21 cellular contexts compared by ENCODE assay signal in genomic region chr4:9979101-9979815, GRCh38. TPM values are rescaled to one million over a fixed set of nuclear protein-coding genes. Genes with fewer than 3 reads are reported as not detected.
DNase-seq lines count a peak whose midpoint lies in the region; ATAC-seq, FAIRE-seq and TF ChIP-seq lines count a peak whose summit lies in the region.
"Had no signal": no experiment of that assay in that cellular context is flagged by ENCODE, and none has a peak within 500 bp of the region (broad histone marks: within the 10 kb centered on the region; RNA-seq: fewer than 3 reads in every experiment).

No MANE protein-coding gene starts in this region.

- no peak for TF ChIP-seq POLR2A in erythroblast (IDR thresholded peaks at IDR 0.05; ENCODE audit: low read length)

- ATAC-seq in GM21367 (IDR thresholded peaks at IDR 0.05; ENCODE audit: unreplicated experiment) = no peak
- no peak for ATAC-seq in aorta (ENCODE audit: low FRiP score)
- ATAC-seq: K562, mucosa of descending colon, PC-3 had no signal

- H3K27me3 Mint-ChIP-seq in brain = peaks cover 13% of the 10 kb centered on the region
- no peaks in the 10 kb centered on the region for H3K27me3 Mint-ChIP-seq in neural progenitor cell (ENCODE audit: insufficient read depth, low read depth)
- H3K27me3 Mint-ChIP-seq: activated CD4-positive, alpha-beta T cell treated with anti-CD3 and anti-CD28 coated beads, Interleukin-2, amount 10 ng/mL, durations not matched to agents 7 days and 5 days; activated naive CD4-positive, alpha-beta T cell treated with anti-CD3 and anti-CD28 coated beads, Interleukin-2, amount 50 U/mL, for 24 hours had no signal

- H3K4me1 Mint-ChIP-seq in brain (peaks cover 19% of the 10 kb centered on the region), neural progenitor cell (peaks cover 5% of the 10 kb centered on the region)
- H3K4me1 Mint-ChIP-seq: activated naive CD4-positive, alpha-beta T cell treated with anti-CD3 and anti-CD28 coated beads, Interleukin-2, amount 50 U/mL, for 24 hours had no signal

- H3K27ac ChIP-seq in neural progenitor cell (no peak overlapping the region), small intestine (ENCODE audit: low read depth in 1 of 2, low read length in 1 of 2) (no peak overlapping the region), aorta (ENCODE audit: low read depth in 1 of 2, low read length in 2 of 2) (no peak overlapping the region)
- H3K27ac ChIP-seq: skin epidermis, thyroid gland had no signal

- H3K27me3 ChIP-seq in neural progenitor cell = peaks cover 6% of the 10 kb centered on the region
- no peaks in the 10 kb centered on the region for H3K27me3 ChIP-seq in small intestine (ENCODE audit: control insufficient read depth in 2 of 2, insufficient read depth in 2 of 2, low read length in 2 of 2)
- H3K27me3 ChIP-seq in aorta (ENCODE audit: control insufficient read depth in 1 of 2, insufficient read depth in 2 of 2, low read length in 1 of 2) = no peaks in the 10 kb centered on the region
- H3K27me3 ChIP-seq: thyroid gland had no signal

- H3K4me3 Mint-ChIP-seq in brain (peak overlapping the region in 1 of 5 experiments; percentile 17), neural progenitor cell (no peak overlapping the region)
- H3K4me3 Mint-ChIP-seq: activated CD4-positive, alpha-beta T cell treated with anti-CD3 and anti-CD28 coated beads, Interleukin-2, amount 10 ng/mL, durations not matched to agents 7 days and 5 days; activated naive CD4-positive, alpha-beta T cell treated with anti-CD3 and anti-CD28 coated beads, Interleukin-2, amount 50 U/mL, for 24 hours had no signal

- peaks cover 3 to 14% (median 6%) of the 10 kb centered on the region in 5 experiments for H3K9me3 Mint-ChIP-seq in brain
- H3K9me3 Mint-ChIP-seq in neural progenitor cell = peaks cover 4% of the 10 kb centered on the region
- H3K9me3 Mint-ChIP-seq: activated naive CD4-positive, alpha-beta T cell treated with anti-CD3 and anti-CD28 coated beads, Interleukin-2, amount 50 U/mL, for 24 hours had no signal

- no peaks in the 10 kb centered on the region for H3K79me2 ChIP-seq in neural progenitor cell (ENCODE audit: low read depth)

- H3K4me3 ChIP-seq in neural progenitor cell = no peak overlapping the region
- no peak overlapping the region for H3K4me3 ChIP-seq in small intestine (ENCODE audit: low read depth in 1 of 2, low read length in 2 of 2)
- H3K4me3 ChIP-seq in aorta (ENCODE audit: low read length in 2 of 2) = no peak overlapping the region
- H3K4me3 ChIP-seq: K562, mucosa of descending colon, skin epidermis, thyroid gland had no signal

- DNase-seq in ELF-1 (ENCODE audit: low read depth, low spot score) = peak; percentile 9
- peak; percentile 68 for DNase-seq in NCI-H146 (lab: John Stamatoyannopoulos, UW)
- DNase-seq in neural progenitor cell (ENCODE audit: low spot score) = no peak
- no peak for DNase-seq in small intestine
- DNase-seq in aorta = no peak
- no peak for DNase-seq in erythroblast (lab: John Stamatoyannopoulos, UW)
- DNase-seq: activated CD4-positive, alpha-beta T cell treated with anti-CD3 and anti-CD28 coated beads, Interleukin-2, amount 10 ng/mL, durations not matched to agents 7 days and 5 days; activated T-cell treated with anti-CD3 and anti-CD28 coated beads, Interleukin-2, amount 50 U/mL, for 1 hour; AML-193; DMS153; mucosa of descending colon; NCI-H1048; NCI-H446; occipital lobe; PC-3; thyroid gland had no signal

- H3K9me3 ChIP-seq in neural progenitor cell (ENCODE audit: low read depth) (no peaks in the 10 kb centered on the region), small intestine (ENCODE audit: control insufficient read depth, low read depth) (no peaks in the 10 kb centered on the region), aorta (ENCODE audit: control insufficient read depth, low read length) (no peaks in the 10 kb centered on the region)
- H3K9me3 ChIP-seq: mucosa of descending colon, thyroid gland had no signal

- H2AFZ ChIP-seq in neural progenitor cell (replicated peaks) = peak overlapping the region; percentile 6

- H3K4me1 ChIP-seq in neural progenitor cell (no peaks in the 10 kb centered on the region), small intestine (ENCODE audit: control insufficient read depth in 2 of 2, insufficient read depth in 1 of 2, low read depth in 1 of 2, low read length in 1 of 2) (no peaks in the 10 kb centered on the region), aorta (ENCODE audit: control insufficient read depth in 1 of 2, insufficient read depth in 2 of 2, low read length in 2 of 2) (peaks cover 0 to 1% of the 10 kb centered on the region in 2 donors)
- H3K4me1 ChIP-seq: thyroid gland had no signal

- H3F3A ChIP-seq in neural progenitor cell (ENCODE audit: low read depth) = no peaks in the 10 kb centered on the region

- H3K36me3 Mint-ChIP-seq in brain (no peaks in the 10 kb centered on the region), neural progenitor cell (no peaks in the 10 kb centered on the region)

- TF ChIP-seq CTCF in brain (conservative IDR thresholded peaks at IDR 0.05) (no peak), neural progenitor cell (IDR thresholded peaks at IDR 0.05) (no peak)

- no peak for FAIRE-seq in small intestine (lab: Jason Lieb, UNC)
- FAIRE-seq: K562 had no signal

- H3K27ac Mint-ChIP-seq in brain = peak overlapping the region in 3 of 5 experiments; percentile 1 to 24 (median 3)
- no peak overlapping the region for H3K27ac Mint-ChIP-seq in neural progenitor cell
- H3K27ac Mint-ChIP-seq: activated CD4-positive, alpha-beta T cell treated with anti-CD3 and anti-CD28 coated beads, Interleukin-2, amount 10 ng/mL, durations not matched to agents 7 days and 5 days; activated naive CD4-positive, alpha-beta T cell treated with anti-CD3 and anti-CD28 coated beads, Interleukin-2, amount 50 U/mL, for 24 hours had no signal

- no peak overlapping the region for H3K9ac ChIP-seq in neural progenitor cell

- H4K20me1 ChIP-seq in neural progenitor cell (ENCODE audit: low read depth) = no peaks in the 10 kb centered on the region

- H3K4me2 ChIP-seq in neural progenitor cell = no peak overlapping the region

- H3K36me3 ChIP-seq in neural progenitor cell (no peaks in the 10 kb centered on the region), small intestine (ENCODE audit: control insufficient read depth in 2 of 2, insufficient read depth in 2 of 2, low read length in 2 of 2) (peaks cover 0 to 3% of the 10 kb centered on the region in 2 donors), aorta (ENCODE audit: control insufficient read depth in 1 of 2, insufficient read depth in 2 of 2, low read length in 1 of 2) (no peaks in the 10 kb centered on the region)
- H3K36me3 ChIP-seq: thyroid gland had no signal

- WGBS in small intestine, 3 donors = 67 to 83% (median 74%) methylated on average over 11 of the region's 11 CpGs
- 43 to 52% methylated on average over 11 of the region's 11 CpGs for WGBS in aorta, 2 donors

- intact Hi-C loops in aorta (cut with DNase I) = no loop called here

RNA-seq across cellular contexts. Expression of gene SLC2A9, which starts 42.0 kb away (rescaled TPM):
- polyA plus RNA-seq in brain (ENCODE audit: insufficient read depth, low read depth, low replicate concordance) (5.2 TPM), small intestine (10 to 100 TPM in 2 of 3 donors, 1 to 10 TPM in 1; 7.4 to 13.0 (median 11.7) TPM), aorta (1 to 10 TPM; 2.1 to 8.1 TPM)
- total RNA-seq in neural progenitor cell (ENCODE audit: low replicate concordance) (not detected in 2 replicates), aorta (10 to 100 TPM; 11.0 to 16.5 TPM)

Comparison
In these comparisons a context has a peak if more than half of its experiments do, and no peak if none do; other contexts are left out.
1. DNase-seq: peak in ELF-1 (single experiment) and NCI-H146 (single experiment); none in neural progenitor cell (single experiment), small intestine (single experiment), aorta (0 of 2) and erythroblast (0 of 2).